In the genomic region with DNA sequence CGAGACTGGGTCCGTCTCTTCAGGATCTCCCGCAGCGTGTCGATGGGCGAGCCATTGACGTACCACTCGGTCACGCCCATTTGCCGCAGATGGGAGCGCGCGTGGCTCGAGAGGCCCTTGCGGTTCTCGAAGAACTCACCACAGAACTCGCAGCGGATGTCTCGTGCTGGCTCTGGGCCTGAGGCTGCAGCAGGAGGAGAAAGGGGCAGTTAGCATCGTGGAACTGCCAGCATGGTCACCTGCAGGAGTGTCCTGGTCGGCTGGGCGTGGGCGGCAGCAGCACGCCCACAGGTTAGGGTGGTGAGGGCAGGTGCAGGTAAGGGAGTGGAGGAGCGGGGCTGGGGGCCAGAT, we compare ENCODE assay signal across 17 cellular contexts. TPM values are rescaled to one million over a fixed set of nuclear protein-coding genes. Genes with fewer than 3 reads are reported as not detected.
"Had no signal": no experiment of that assay in that cellular context is flagged by ENCODE, and none has a peak within 500 bp of the region (broad histone marks: within the 10 kb centered on the region; RNA-seq: fewer than 3 reads in every experiment).

No MANE protein-coding gene starts in this region.

- ATAC-seq: activated T-cell treated with anti-CD3 and anti-CD28 coated beads, Interleukin-2, amount 50 U/mL, for 4 hours; natural killer cell treated with Interleukin-12 subunit alpha and Interleukin-12 subunit beta and Interleukin-15 and Interleukin-18, amount 100 ng/mL, for 72 hours; sciatic nerve; WTC11 had no signal

- H3K4me3 Mint-ChIP-seq: activated CD4-positive, alpha-beta memory T cell treated with anti-CD3 and anti-CD28 coated beads, Interleukin-2, amount 10 ng/mL, durations not matched to agents 7 days and 5 days; activated naive CD8-positive, alpha-beta T cell treated with anti-CD3 and anti-CD28 coated beads, Interleukin-2, amount 10 ng/mL, durations not matched to agents 7 days and 5 days; activated T-cell treated with anti-CD3 and anti-CD28 coated beads, Interleukin-2, amount 50 U/mL, for 4 hours; natural killer cell treated with Interleukin-12 subunit alpha and Interleukin-12 subunit beta and Interleukin-15 and Interleukin-18, amount 100 ng/mL, for 72 hours; WTC11 had no signal

- DNase-seq: activated CD4-positive, alpha-beta memory T cell treated with anti-CD3 and anti-CD28 coated beads, Interleukin-2, amount 10 ng/mL, durations not matched to agents 7 days and 5 days; activated CD4-positive, alpha-beta T cell treated with anti-CD3 and anti-CD28 coated beads for 4 hours; activated gamma-delta T cell; activated naive CD8-positive, alpha-beta T cell treated with anti-CD3 and anti-CD28 coated beads, Interleukin-2, amount 10 ng/mL, durations not matched to agents 7 days and 5 days; activated T-cell treated with anti-CD3 and anti-CD28 coated beads, Interleukin-2, amount 50 U/mL, for 4 hours; aorta; effector CD8-positive, alpha-beta T cell; foreskin melanocyte; mesendoderm had no signal

- H3K27me3 Mint-ChIP-seq: activated CD4-positive, alpha-beta memory T cell treated with anti-CD3 and anti-CD28 coated beads, Interleukin-2, amount 10 ng/mL, durations not matched to agents 7 days and 5 days; activated naive CD8-positive, alpha-beta T cell treated with anti-CD3 and anti-CD28 coated beads, Interleukin-2, amount 10 ng/mL, durations not matched to agents 7 days and 5 days; natural killer cell treated with Interleukin-12 subunit alpha and Interleukin-12 subunit beta and Interleukin-15 and Interleukin-18, amount 100 ng/mL, for 72 hours had no signal

- H3K9me3 Mint-ChIP-seq: activated T-cell treated with anti-CD3 and anti-CD28 coated beads, Interleukin-2, amount 50 U/mL, for 4 hours; natural killer cell treated with Interleukin-12 subunit alpha and Interleukin-12 subunit beta and Interleukin-15 and Interleukin-18, amount 100 ng/mL, for 72 hours; WTC11 had no signal

- H3K27ac Mint-ChIP-seq: activated CD4-positive, alpha-beta memory T cell treated with anti-CD3 and anti-CD28 coated beads, Interleukin-2, amount 10 ng/mL, durations not matched to agents 7 days and 5 days; activated naive CD8-positive, alpha-beta T cell treated with anti-CD3 and anti-CD28 coated beads, Interleukin-2, amount 10 ng/mL, durations not matched to agents 7 days and 5 days; WTC11 had no signal

RNA-seq across cellular contexts. Expression of a gene that starts 37.0 kb away (rescaled TPM):
- total RNA-seq: fibroblast of lung had no signal

RNA-seq across cellular contexts. Expression of a gene that starts 52.0 kb away (rescaled TPM):
- total RNA-seq: aorta; fibroblast of lung; natural killer cell treated with Interleukin-12 subunit alpha and Interleukin-12 subunit beta and Interleukin-15 and Interleukin-18, amount 100 ng/mL, for 72 hours; omental fat pad; pulmonary artery endothelial cell; sciatic nerve; T-helper 2 cell treated with Interferon-gamma antibody and Interleukin-4, amounts not matched to agents 100 ng/mL and 5 ng/mL, for 36 hours; urinary bladder; WTC11 had no signal
